8 cellular contexts compared by ENCODE assay signal in genomic region chr12:126772171-126772864, GRCh38.
DNase-seq lines count a peak whose midpoint lies in the region; ATAC-seq and TF ChIP-seq lines count a peak whose summit lies in the region.

No MANE protein-coding gene starts in this region.

- CTCF ChIA-PET in T-cell (lab: Charles Lee), result interaction anchor here (0.6 to 1.4 kb wide), 5 partner anchors 12 to 610 kb away, joined by 3 to 6 read pairs (median 4); no protein-coding TSS in a partner anchor

- ATAC-seq in GM19043 (IDR thresholded peaks at IDR 0.05; ENCODE audit: low read depth, unreplicated experiment) (peak; percentile 73), HG03139 (IDR thresholded peaks at IDR 0.05; ENCODE audit: unreplicated experiment) (peak; percentile 79), T-cell (replicated peaks in 1 of 4) (peak; percentile 43 to 79 (median 70))
- ATAC-seq in effector memory CD8-positive, alpha-beta T cell (replicated peaks), result peak; percentile 80

- peak overlapping the region; percentile 57 to 92 (median 84) for H3K4me3 Mint-ChIP-seq in T-cell
- peak overlapping the region; percentile 89 to 98 for H3K4me3 Mint-ChIP-seq in effector memory CD8-positive, alpha-beta T cell

- no peaks in the 10 kb centered on the region for H3K27me3 Mint-ChIP-seq in T-cell
- no peaks in the 10 kb centered on the region for H3K27me3 Mint-ChIP-seq in effector memory CD8-positive, alpha-beta T cell

- H3K4me1 Mint-ChIP-seq in T-cell, result peaks cover 0 to 27% (median 26%) of the 10 kb centered on the region in 3 donors
- H3K4me1 Mint-ChIP-seq in effector memory CD8-positive, alpha-beta T cell (ENCODE audit: low read depth in 2 of 2), result peaks cover 12 to 29% of the 10 kb centered on the region in 2 donors

- POLR2A ChIA-PET in T-cell (lab: Charles Lee), result no interaction called here

- no peak for TF ChIP-seq CTCF in AG09309 (IDR thresholded peaks at IDR 0.05; ENCODE audit: control insufficient read depth, insufficient read depth, low read depth, low read length, missing control alignments)

- DNase-seq in AG09309 (ENCODE audit: low read depth) (peak; percentile 91), T-cell (peak in 28 of 34 experiments; percentile 3 to 61 (median 26)), NCI-H146 treated with DMSO at 0.1 percent for 48 hours (lab: John Stamatoyannopoulos, UW; ENCODE audit: unreplicated experiment) (no peak), cerebellar cortex (ENCODE audit: low spot score) (no peak)
- peak; percentile 59 to 64 (median 60) for DNase-seq in effector memory CD8-positive, alpha-beta T cell
- DNase-seq in stimulated activated CD8-positive, alpha-beta memory T cell treated with anti-CD3 and anti-CD28 coated beads, Interleukin-15, amount 100 ng/mL, for 1 hour (ENCODE audit: low read depth), result peak; percentile 9

- H3K27ac Mint-ChIP-seq in T-cell, result peak overlapping the region; percentile 91 to 96
- H3K27ac Mint-ChIP-seq in effector memory CD8-positive, alpha-beta T cell, result peak overlapping the region; percentile 99 to 100

- peaks cover 7% of the 10 kb centered on the region for H3K36me3 Mint-ChIP-seq in T-cell
- peaks cover 31% of the 10 kb centered on the region for H3K36me3 Mint-ChIP-seq in effector memory CD8-positive, alpha-beta T cell (ENCODE audit: insufficient read depth)

- peaks cover 13 to 26% (median 21%) of the 10 kb centered on the region in 3 donors for H3K9me3 Mint-ChIP-seq in T-cell
- peaks cover 5 to 7% of the 10 kb centered on the region in 2 donors for H3K9me3 Mint-ChIP-seq in effector memory CD8-positive, alpha-beta T cell

- peak overlapping the region; percentile 42 for H3K4me3 ChIP-seq in AG09309 (ENCODE audit: control insufficient read depth, low read depth, low read length)

Comparison
In these comparisons a context has a peak if more than half of its experiments do, and no peak if none do; other contexts are left out.
1. DNase-seq: peak in AG09309 (single experiment), T-cell (28 of 34), effector memory CD8-positive, alpha-beta T cell (3 of 3) and stimulated activated CD8-positive, alpha-beta memory T cell treated with anti-CD3 and anti-CD28 coated beads, Interleukin-15, amount 100 ng/mL, for 1 hour (single experiment); none in NCI-H146 treated with DMSO at 0.1 percent for 48 hours (single experiment) and cerebellar cortex (single experiment).
2. Peak in every context shown above with its lines, with median percentiles within 50 percentile points of each other: ATAC-seq.